1 cellular context compared by ENCODE assay signal in the genomic region with DNA sequence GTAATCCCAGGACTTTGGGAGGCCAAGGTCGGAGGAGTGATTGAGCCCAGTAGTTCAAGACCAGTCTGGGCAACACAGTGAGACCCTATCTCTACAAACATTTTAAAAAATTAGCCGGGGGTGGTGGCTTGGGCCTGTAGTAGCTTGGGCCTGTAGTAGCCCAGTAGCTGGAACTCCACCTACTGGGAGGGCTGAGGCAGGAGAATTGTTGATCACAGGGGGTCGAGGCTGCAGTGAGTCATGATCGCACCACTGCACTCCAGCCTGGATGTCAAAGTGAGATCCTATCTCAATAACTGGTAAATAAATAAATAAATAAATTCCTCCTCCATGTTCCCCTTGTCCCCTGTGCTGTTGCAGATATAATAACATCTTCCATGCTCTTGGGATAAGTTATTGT.
TF ChIP-seq lines count a peak whose summit lies in the region.

No MANE protein-coding gene starts in this region.

TF ChIP-seq in HEK293, 187 proteins besides CTCF, POLR2A, EP300 and RAD21 (continued from another document):
- no peak for TF ChIP-seq KLF9 (tag by site-specific recombination; IDR thresholded peaks at IDR 0.05; ENCODE audit: low read depth)
